ENCODE assay signal across 16 cellular contexts in the genomic region with DNA sequence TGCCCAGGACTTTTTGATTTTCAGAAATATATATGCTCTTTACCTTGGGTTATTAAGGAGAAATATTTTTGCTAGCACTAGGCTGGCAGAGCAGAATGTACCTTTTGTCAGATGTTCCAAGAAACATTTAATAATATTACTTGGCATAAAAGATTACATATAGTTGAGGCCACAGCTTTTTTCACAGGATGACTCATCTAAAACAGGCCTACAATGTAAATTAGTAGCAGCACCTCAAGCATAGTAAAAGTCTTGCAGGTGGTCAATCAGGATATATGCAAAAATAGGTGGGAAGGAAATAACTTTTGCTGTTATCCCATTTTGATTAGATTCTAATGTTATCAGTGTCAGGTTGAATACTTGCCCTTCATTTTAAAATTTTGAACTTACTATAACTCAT. TPM values are rescaled to one million over a fixed set of nuclear protein-coding genes. Genes with fewer than 3 reads are reported as not detected.
DNase-seq lines count a peak whose midpoint lies in the region; ATAC-seq and TF ChIP-seq lines count a peak whose summit lies in the region.
"Had no signal": no experiment of that assay in that cellular context is flagged by ENCODE, and none has a peak within 500 bp of the region (broad histone marks: within the 10 kb centered on the region; RNA-seq: fewer than 3 reads in every experiment).

No MANE protein-coding gene starts in this region.

- ATAC-seq in GM19351 (IDR thresholded peaks at IDR 0.05; ENCODE audit: unreplicated experiment) (peak; percentile 59), HG03432 (IDR thresholded peaks at IDR 0.05; ENCODE audit: unreplicated experiment) (peak; percentile 50), SK-N-SH treated with all-trans-retinoic acid at 6 μM for 48 hours (peak; percentile 58; the same call in 2 of the 3 replicates), mucosa of descending colon (peak; percentile 54)
- ATAC-seq: natural killer cell, right cardiac atrium, Right ventricle myocardium inferior had no signal

- H3K4me3 ChIP-seq in mucosa of descending colon (no peak overlapping the region), WERI-Rb-1 (ENCODE audit: low read depth, low read length) (no peak overlapping the region)

- no peak for TF ChIP-seq CTCF in mucosa of descending colon (IDR thresholded peaks at IDR 0.05)
- no peak for TF ChIP-seq CTCF in WERI-Rb-1 (IDR thresholded peaks at IDR 0.05; ENCODE audit: low read depth, low read length)

- H3K36me3 ChIP-seq in mucosa of descending colon (ENCODE audit: low read depth) (no peaks in the 10 kb centered on the region), WERI-Rb-1 (no peaks in the 10 kb centered on the region)

- H3K27ac ChIP-seq in WERI-Rb-1: no peak overlapping the region
- H3K27ac ChIP-seq: C4-2B had no signal

- H3K27me3 ChIP-seq in WERI-Rb-1 (ENCODE audit: insufficient read depth, low read depth, severe bottlenecking): no peaks in the 10 kb centered on the region

- H3K4me1 ChIP-seq in mucosa of descending colon (ENCODE audit: low read depth): no peaks in the 10 kb centered on the region

- DNase-seq in mucosa of descending colon (no peak), NCI-H524 (lab: John Stamatoyannopoulos, UW) (no peak), WERI-Rb-1 (no peak), C1 segment of cervical spinal cord (lab: John Stamatoyannopoulos, UW) (no peak), HPDE6-E6E7 (ENCODE audit: extremely low spot score) (no peak)
- DNase-seq: activated CD8-positive, alpha-beta memory T cell treated with anti-CD3 and anti-CD28 coated beads for 24 hours; activated naive CD4-positive, alpha-beta T cell treated with Interleukin-2 at 50 U/mL for 16 hours; endodermal cell; natural killer cell; NCI-H524 treated with DMSO at 0.1 percent for 48 hours; right cardiac atrium had no signal

- H3K9me3 ChIP-seq in mucosa of descending colon: no peaks in the 10 kb centered on the region
- no peaks in the 10 kb centered on the region for H3K9me3 ChIP-seq in WERI-Rb-1 (ENCODE audit: severe bottlenecking)

- intact Hi-C loops in mucosa of descending colon (cut with DNase I, micrococcal nuclease): no loop called here

TF ChIP-seq in SK-N-SH treated with all-trans-retinoic acid at 6 μM for 48 hours, 23 proteins besides CTCF, POLR2A, EP300 and RAD21:
- TF ChIP-seq ARNTL (CRISPR knock-in tag; IDR thresholded peaks at IDR 0.05; ENCODE audit: borderline replicate concordance, low read depth) (no peak), ZNF565 (CRISPR knock-in tag; conservative IDR thresholded peaks at IDR 0.05; ENCODE audit: low read depth) (no peak), TOX (CRISPR knock-in tag; IDR thresholded peaks at IDR 0.05; ENCODE audit: borderline replicate concordance) (no peak), ISL1 (CRISPR knock-in tag; IDR thresholded peaks at IDR 0.05) (no peak), SNAI2 (CRISPR knock-in tag; IDR thresholded peaks at IDR 0.05) (no peak), ZC3H10 (CRISPR knock-in tag; IDR thresholded peaks at IDR 0.05) (no peak), GLIS3 (CRISPR knock-in tag; IDR thresholded peaks at IDR 0.05) (no peak), BACH2 (CRISPR knock-in tag; IDR thresholded peaks at IDR 0.05; ENCODE audit: borderline replicate concordance) (no peak), ZFP30 (CRISPR knock-in tag; IDR thresholded peaks at IDR 0.05) (no peak), TCF4 (CRISPR knock-in tag; IDR thresholded peaks at IDR 0.05; ENCODE audit: borderline replicate concordance) (no peak), RARB (CRISPR knock-in tag; IDR thresholded peaks at IDR 0.05) (no peak)
- TF ChIP-seq, protein P1, sequence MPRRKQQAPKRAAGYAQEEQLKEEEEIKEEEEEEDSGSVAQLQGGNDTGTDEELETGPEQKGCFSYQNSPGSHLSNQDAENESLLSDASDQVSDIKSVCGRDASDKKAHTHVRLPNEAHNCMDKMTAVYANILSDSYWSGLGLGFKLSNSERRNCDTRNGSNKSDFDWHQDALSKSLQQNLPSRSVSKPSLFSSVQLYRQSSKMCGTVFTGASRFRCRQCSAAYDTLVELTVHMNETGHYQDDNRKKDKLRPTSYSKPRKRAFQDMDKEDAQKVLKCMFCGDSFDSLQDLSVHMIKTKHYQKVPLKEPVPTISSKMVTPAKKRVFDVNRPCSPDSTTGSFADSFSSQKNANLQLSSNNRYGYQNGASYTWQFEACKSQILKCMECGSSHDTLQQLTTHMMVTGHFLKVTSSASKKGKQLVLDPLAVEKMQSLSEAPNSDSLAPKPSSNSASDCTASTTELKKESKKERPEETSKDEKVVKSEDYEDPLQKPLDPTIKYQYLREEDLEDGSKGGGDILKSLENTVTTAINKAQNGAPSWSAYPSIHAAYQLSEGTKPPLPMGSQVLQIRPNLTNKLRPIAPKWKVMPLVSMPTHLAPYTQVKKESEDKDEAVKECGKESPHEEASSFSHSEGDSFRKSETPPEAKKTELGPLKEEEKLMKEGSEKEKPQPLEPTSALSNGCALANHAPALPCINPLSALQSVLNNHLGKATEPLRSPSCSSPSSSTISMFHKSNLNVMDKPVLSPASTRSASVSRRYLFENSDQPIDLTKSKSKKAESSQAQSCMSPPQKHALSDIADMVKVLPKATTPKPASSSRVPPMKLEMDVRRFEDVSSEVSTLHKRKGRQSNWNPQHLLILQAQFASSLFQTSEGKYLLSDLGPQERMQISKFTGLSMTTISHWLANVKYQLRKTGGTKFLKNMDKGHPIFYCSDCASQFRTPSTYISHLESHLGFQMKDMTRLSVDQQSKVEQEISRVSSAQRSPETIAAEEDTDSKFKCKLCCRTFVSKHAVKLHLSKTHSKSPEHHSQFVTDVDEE (CRISPR knock-in tag; IDR thresholded peaks at IDR 0.05): no peak
- TF ChIP-seq, protein P2, sequence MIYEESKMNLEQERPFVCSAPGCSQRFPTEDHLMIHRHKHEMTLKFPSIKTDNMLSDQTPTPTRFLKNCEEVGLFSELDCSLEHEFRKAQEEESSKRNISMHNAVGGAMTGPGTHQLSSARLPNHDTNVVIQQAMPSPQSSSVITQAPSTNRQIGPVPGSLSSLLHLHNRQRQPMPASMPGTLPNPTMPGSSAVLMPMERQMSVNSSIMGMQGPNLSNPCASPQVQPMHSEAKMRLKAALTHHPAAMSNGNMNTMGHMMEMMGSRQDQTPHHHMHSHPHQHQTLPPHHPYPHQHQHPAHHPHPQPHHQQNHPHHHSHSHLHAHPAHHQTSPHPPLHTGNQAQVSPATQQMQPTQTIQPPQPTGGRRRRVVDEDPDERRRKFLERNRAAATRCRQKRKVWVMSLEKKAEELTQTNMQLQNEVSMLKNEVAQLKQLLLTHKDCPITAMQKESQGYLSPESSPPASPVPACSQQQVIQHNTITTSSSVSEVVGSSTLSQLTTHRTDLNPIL (CRISPR knock-in tag; IDR thresholded peaks at IDR 0.05; ENCODE audit: low read depth): no peak

RNA-seq across cellular contexts. Expression of gene ITGB1, which starts 14.9 kb away (rescaled TPM):
- total RNA-seq in mucosa of descending colon: 100 to 1,000 TPM; 268 to 515 (median 274) TPM
